Comparison of ENCODE assay signal across 8 cellular contexts in the genomic region with DNA sequence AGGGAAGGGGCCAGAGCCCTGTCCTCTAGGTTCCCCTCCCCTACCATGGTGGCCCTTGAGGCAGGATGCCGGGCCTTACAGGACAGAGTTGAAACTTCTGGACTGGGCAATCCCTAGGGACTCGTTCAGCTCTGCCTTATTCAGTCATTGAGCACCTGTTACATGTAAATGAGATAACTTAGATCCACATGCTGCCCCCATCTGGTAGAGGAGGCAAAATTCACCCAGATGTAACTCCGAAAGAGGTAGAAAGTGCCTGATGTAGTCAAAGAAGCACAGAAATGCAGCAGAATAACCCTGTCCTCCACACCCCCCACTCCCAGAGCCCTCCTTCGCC. TPM values are rescaled to one million over a fixed set of nuclear protein-coding genes. Genes with fewer than 3 reads are reported as not detected.
A peak's percentile ranks its signal among the peaks of the same experiment; 100 is the strongest.
DNase-seq lines count a peak whose midpoint lies in the region; ATAC-seq and TF ChIP-seq lines count a peak whose summit lies in the region.

No MANE protein-coding gene starts in this region.

- no peaks in the 10 kb centered on the region for H3K9me3 ChIP-seq in Panc1 (ENCODE audit: control insufficient read depth, insufficient read depth, low read depth, low read length)

- H3K27ac ChIP-seq in Panc1 (ENCODE audit: low read length) (no peak overlapping the region), rectal smooth muscle tissue (ENCODE audit: low read depth, low read length) (no peak overlapping the region)

- POLR2A ChIA-PET in Panc1 (lab: Charles Lee): no interaction called here

- in situ Hi-C loops in Panc1 (cut with HindIII; ENCODE audit: low pct_unique_long_range_greater_than_20kb, low sequenced_read_pairs): no loop called here

- H3K4me1 ChIP-seq in Panc1 (ENCODE audit: control insufficient read depth, insufficient read depth, low read length) (peaks cover 3% of the 10 kb centered on the region; the same call in 1 of the 2 replicates), rectal smooth muscle tissue (ENCODE audit: control insufficient read depth, insufficient read depth, low read length) (peaks cover 5% of the 10 kb centered on the region)

- CTCF ChIA-PET in Panc1 (lab: Charles Lee): no interaction called here

- H3K36me3 ChIP-seq in GM06990 (ENCODE audit: control insufficient read depth, insufficient read depth, low read length): no peaks in the 10 kb centered on the region
- no peaks in the 10 kb centered on the region for H3K36me3 ChIP-seq in Panc1 (ENCODE audit: control insufficient read depth, insufficient read depth, low read length)
- no peaks in the 10 kb centered on the region for H3K36me3 ChIP-seq in rectal smooth muscle tissue (ENCODE audit: control insufficient read depth, insufficient read depth, low read length)

- TF ChIP-seq CTCF in GM06990 (IDR thresholded peaks at IDR 0.05; ENCODE audit: insufficient read depth, low read length, poor library complexity, severe bottlenecking) (peak; percentile 75), Panc1 (IDR thresholded peaks at IDR 0.05) (peak; percentile 79)

- H3K27me3 ChIP-seq in GM06990 (replicated peaks; ENCODE audit: control insufficient read depth, insufficient read depth, low read length): no peaks in the 10 kb centered on the region; the same call in 1 of the 2 replicates
- no peaks in the 10 kb centered on the region for H3K27me3 ChIP-seq in Panc1 (ENCODE audit: control insufficient read depth, insufficient read depth, low read length)
- peaks cover 2% of the 10 kb centered on the region for H3K27me3 ChIP-seq in rectal smooth muscle tissue (ENCODE audit: control insufficient read depth, insufficient read depth, low read length)

- no peak overlapping the region for H3K4me3 ChIP-seq in GM06990 (replicated peaks; ENCODE audit: low read depth, low read length)
- peak overlapping the region; percentile 42 to 49; a peak in 3 of 4 replicates for H3K4me3 ChIP-seq in Panc1 (ENCODE audit: low read depth in 2 of 2, low read length in 2 of 2)
- H3K4me3 ChIP-seq in rectal smooth muscle tissue (ENCODE audit: low read length): peak overlapping the region; percentile 74

- intact Hi-C loops in Panc1 (cut with micrococcal nuclease; ENCODE audit: unreplicated experiment) (no loop called here), left ventricle myocardium superior (cut with micrococcal nuclease) (loop anchor here (10.0 kb wide), 1 partner anchor 337 kb away; no protein-coding TSS in a partner anchor)

- ATAC-seq in Panc1 (peak; percentile 83), left ventricle myocardium superior (peak; percentile 65)

- DNase-seq in GM06990 (ENCODE audit: extremely low read depth, insufficient read length) (peak; percentile 59), HCEC 1CT (peak; percentile 67), LoVo (ENCODE audit: low spot score) (peak; percentile 75), Panc1 (ENCODE audit: low read depth, low spot score) (peak; percentile 30), amniotic epithelial cell (ENCODE audit: low read depth) (peak; percentile 60), left ventricle myocardium superior (peak; percentile 37), occipital lobe (lab: John Stamatoyannopoulos, UW) (no peak)

- no peak overlapping the region for H3K9ac ChIP-seq in rectal smooth muscle tissue (ENCODE audit: low read length)

- no TSS peak for BruUV-seq in Panc1 (replicated peaks; lab: Mats Ljungman, UMichigan)

RNA-seq across cellular contexts. Expression of a gene that starts 1.5 kb away (rescaled TPM):
- total RNA-seq in Panc1 (2021; ENCODE audit: unreplicated experiment) (not detected), left ventricle myocardium superior (28.3 TPM), occipital lobe (2.3 TPM)
- polyA plus RNA-seq in Panc1 (2012; ENCODE audit: insufficient read length): not detected
